In genomic region chr2:112679484-112679883, GRCh38 we compare ENCODE assay signal across 11 cellular contexts. TPM values are rescaled to one million over a fixed set of nuclear protein-coding genes. Genes with fewer than 3 reads are reported as not detected.
DNase-seq lines count a peak whose midpoint lies in the region; ATAC-seq and TF ChIP-seq lines count a peak whose summit lies in the region.
"Had no signal": no experiment of that assay in that cellular context is flagged by ENCODE, and none has a peak within 500 bp of the region (broad histone marks: within the 10 kb centered on the region; RNA-seq: fewer than 3 reads in every experiment).

No MANE protein-coding gene starts in this region.

- H3K36me3 ChIP-seq in muscle layer of colon (ENCODE audit: insufficient read depth, low read length) (no peaks in the 10 kb centered on the region), ovary (no peaks in the 10 kb centered on the region)

- TF ChIP-seq EP300 in ovary (IDR thresholded peaks at IDR 0.05): no peak

- peaks cover 21% of the 10 kb centered on the region for H3K27me3 Mint-ChIP-seq in activated naive CD4-positive, alpha-beta T cell treated with anti-CD3 and anti-CD28 coated beads, Interleukin-2, amount 10 ng/mL, durations not matched to agents 7 days and 5 days

- no peaks in the 10 kb centered on the region for H3K36me3 Mint-ChIP-seq in activated naive CD4-positive, alpha-beta T cell treated with anti-CD3 and anti-CD28 coated beads, Interleukin-2, amount 10 ng/mL, durations not matched to agents 7 days and 5 days

- H3K9me3 Mint-ChIP-seq in activated naive CD4-positive, alpha-beta T cell treated with anti-CD3 and anti-CD28 coated beads, Interleukin-2, amount 10 ng/mL, durations not matched to agents 7 days and 5 days: no peaks in the 10 kb centered on the region

- no peaks in the 10 kb centered on the region for H3K9me3 ChIP-seq in muscle layer of colon (ENCODE audit: low read length)
- H3K9me3 ChIP-seq in ovary: no peaks in the 10 kb centered on the region

- H3K4me3 Mint-ChIP-seq in activated naive CD4-positive, alpha-beta T cell treated with anti-CD3 and anti-CD28 coated beads, Interleukin-2, amount 10 ng/mL, durations not matched to agents 7 days and 5 days: no peak overlapping the region

- peak overlapping the region; percentile 37 for H3K27ac ChIP-seq in muscle layer of colon (ENCODE audit: low read depth, low read length)
- H3K27ac ChIP-seq in ovary: no peak overlapping the region

- intact Hi-C loops in ovary (cut with DNase I): no loop called here

- H3K4me3 ChIP-seq in LNCaP clone FGC (ENCODE audit: low read depth, low read length): no peak overlapping the region
- no peak overlapping the region for H3K4me3 ChIP-seq in cardiac fibroblast (replicated peaks in 1 of 2; ENCODE audit: low read depth in 2 of 2, low read length in 2 of 2)
- H3K4me3 ChIP-seq in muscle layer of colon (ENCODE audit: low read depth in 1 of 2, low read length in 2 of 2): no peak overlapping the region
- H3K4me3 ChIP-seq in ovary: no peak overlapping the region

- no peaks in the 10 kb centered on the region for H3K27me3 ChIP-seq in muscle layer of colon (ENCODE audit: control insufficient read depth in 1 of 2, insufficient read depth in 2 of 2, low read length in 2 of 2)
- H3K27me3 ChIP-seq in ovary: no peaks in the 10 kb centered on the region

- H3K27ac Mint-ChIP-seq in activated naive CD4-positive, alpha-beta T cell treated with anti-CD3 and anti-CD28 coated beads, Interleukin-2, amount 10 ng/mL, durations not matched to agents 7 days and 5 days: no peak overlapping the region

- ATAC-seq in HG03354 (IDR thresholded peaks at IDR 0.05; ENCODE audit: poor library complexity, severe bottlenecking, unreplicated experiment) (no peak), HG02763 (IDR thresholded peaks at IDR 0.05; ENCODE audit: unreplicated experiment) (no peak)

- H3K4me1 ChIP-seq in muscle layer of colon (ENCODE audit: insufficient read depth, low read length) (peaks cover 9% of the 10 kb centered on the region), ovary (ENCODE audit: insufficient read depth) (no peaks in the 10 kb centered on the region)

- CTCF ChIA-PET in activated naive CD4-positive, alpha-beta T cell treated with anti-CD3 and anti-CD28 coated beads, Interleukin-2, amount 10 ng/mL, durations not matched to agents 7 days and 5 days (lab: Charles Lee): interaction anchor here (1.0 to 2.0 kb wide), 4 partner anchors 11 to 46 kb away, joined by 3 to 9 read pairs (median 4); no protein-coding TSS in a partner anchor

- no peak overlapping the region for H3K9ac ChIP-seq in muscle layer of colon (ENCODE audit: low read length)

- TF ChIP-seq CTCF in LNCaP clone FGC (IDR thresholded peaks at IDR 0.05; ENCODE audit: control insufficient read depth, extremely low read depth, insufficient read depth) (no peak), cardiac fibroblast (IDR thresholded peaks at IDR 0.05; ENCODE audit: low read depth, low read length) (no peak), ovary (IDR thresholded peaks at IDR 0.05) (no peak)

- peak; percentile 41 for DNase-seq in AG08396 (ENCODE audit: low spot score)
- DNase-seq in LNCaP clone FGC (ENCODE audit: low read depth): peak; percentile 15
- DNase-seq in cardiac fibroblast (ENCODE audit: low read depth in 2 of 2): peak; percentile 28 to 65
- no peak for DNase-seq in activated naive CD4-positive, alpha-beta T cell treated with anti-CD3 and anti-CD28 coated beads, Interleukin-2, amount 10 ng/mL, durations not matched to agents 7 days and 5 days
- DNase-seq in ovary: no peak
- DNase-seq: NCI-H2227 treated with DMSO at 0.1 percent for 48 hours had no signal

- no peak for TF ChIP-seq POLR2A in ovary (IDR thresholded peaks at IDR 0.05)

- H3K4me1 Mint-ChIP-seq in activated naive CD4-positive, alpha-beta T cell treated with anti-CD3 and anti-CD28 coated beads, Interleukin-2, amount 10 ng/mL, durations not matched to agents 7 days and 5 days: peaks cover 12% of the 10 kb centered on the region

- WGBS in ovary, 3 donors: 23 to 42% (median 38%) methylated on average over 3 of the region's 3 CpGs

RNA-seq across cellular contexts. Expression of gene SLC20A1, which starts 33.7 kb away (rescaled TPM):
- total RNA-seq in ovary: 10 to 100 TPM; 13.1 to 49.9 (median 19.9) TPM
- 10 to 100 TPM in 1 of 2 donors, 1 to 10 TPM in 1; 8.2 to 21.8 TPM for polyA plus RNA-seq in ovary

RNA-seq across cellular contexts. Expression of gene NT5DC4, which starts 41.3 kb away (rescaled TPM):
- total RNA-seq in ovary: not detected
- not detected for polyA plus RNA-seq in ovary
- total RNA-seq: urinary bladder had no signal
- polyA plus RNA-seq: AG04450, urinary bladder had no signal

Comparison
In these comparisons a context has a peak if more than half of its experiments do, and no peak if none do; other contexts are left out.
1. DNase-seq: peak in AG08396 (single experiment), LNCaP clone FGC (single experiment) and cardiac fibroblast (2 of 2); none in activated naive CD4-positive, alpha-beta T cell treated with anti-CD3 and anti-CD28 coated beads, Interleukin-2, amount 10 ng/mL, durations not matched to agents 7 days and 5 days (single experiment) and ovary (0 of 5).